Comparison of ENCODE assay signal across 8 cellular contexts in genomic region chr1:9615316-9616063, GRCh38. TPM values are rescaled to one million over a fixed set of nuclear protein-coding genes. Genes with fewer than 3 reads are reported as not detected.
DNase-seq lines count a peak whose midpoint lies in the region; ATAC-seq and TF ChIP-seq lines count a peak whose summit lies in the region.

No MANE protein-coding gene starts in this region.

- H3K4me3 Mint-ChIP-seq in progenitor cell of endocrine pancreas (ENCODE audit: low read depth), result no peak overlapping the region
- H3K4me3 Mint-ChIP-seq in mesothelial cell of epicardium, result no peak overlapping the region

- ATAC-seq in Right ventricle myocardium inferior, result peak; percentile 35
- ATAC-seq in HG03095 (IDR thresholded peaks at IDR 0.05; ENCODE audit: unreplicated experiment), result no peak

- DNase-seq in Right ventricle myocardium inferior (ENCODE audit: missing footprints), result no peak
- no peak for DNase-seq in cardiac septum (ENCODE audit: low spot score)
- peak; percentile 72 for DNase-seq in NCI-H510A treated with DMSO at 0.1 percent for 48 hours (lab: John Stamatoyannopoulos, UW)
- peak; percentile 42 for DNase-seq in activated T-cell treated with anti-CD3 and anti-CD28 coated beads for 4 hours
- peak; percentile 37 for DNase-seq in fibroblast of the aortic adventitia (ENCODE audit: low read depth)
- DNase-seq in progenitor cell of endocrine pancreas (ENCODE audit: low spot score, unreplicated experiment), result no peak
- no peak for DNase-seq in mesothelial cell of epicardium (ENCODE audit: low spot score in 2 of 2, unreplicated experiment in 2 of 2)

- H3K4me3 ChIP-seq in fibroblast of the aortic adventitia (ENCODE audit: low read depth, low read length), result no peak overlapping the region

- peaks cover 1% of the 10 kb centered on the region for H3K36me3 Mint-ChIP-seq in progenitor cell of endocrine pancreas (ENCODE audit: insufficient read depth)
- peaks cover 2% of the 10 kb centered on the region for H3K36me3 Mint-ChIP-seq in mesothelial cell of epicardium

- H3K9me3 Mint-ChIP-seq in progenitor cell of endocrine pancreas (ENCODE audit: low read depth), result no peaks in the 10 kb centered on the region
- no peaks in the 10 kb centered on the region for H3K9me3 Mint-ChIP-seq in mesothelial cell of epicardium

- H3K27me3 Mint-ChIP-seq in progenitor cell of endocrine pancreas (peaks cover 6% of the 10 kb centered on the region), mesothelial cell of epicardium (ENCODE audit: low read depth) (peaks cover 5% of the 10 kb centered on the region)

- no peak overlapping the region for H3K27ac Mint-ChIP-seq in progenitor cell of endocrine pancreas
- H3K27ac Mint-ChIP-seq in mesothelial cell of epicardium, result no peak overlapping the region

- intact Hi-C loops in Right ventricle myocardium inferior (cut with DNase I), result no loop called here
- intact Hi-C loops in cardiac septum (cut with DNase I), result no loop called here

- TF ChIP-seq CTCF in fibroblast of the aortic adventitia (IDR thresholded peaks at IDR 0.05; ENCODE audit: insufficient read depth, low read length) (peak; percentile 77), progenitor cell of endocrine pancreas (IDR thresholded peaks at IDR 0.05; ENCODE audit: unreplicated experiment) (peak; percentile 65), mesothelial cell of epicardium (IDR thresholded peaks at IDR 0.05; ENCODE audit: unreplicated experiment) (no peak)

- H3K4me1 Mint-ChIP-seq in progenitor cell of endocrine pancreas (ENCODE audit: low read depth), result no peaks in the 10 kb centered on the region
- no peaks in the 10 kb centered on the region for H3K4me1 Mint-ChIP-seq in mesothelial cell of epicardium

RNA-seq across cellular contexts. Expression of gene TMEM201, which starts 26.8 kb away (rescaled TPM):
- 17.4 TPM for total RNA-seq in Right ventricle myocardium inferior
- 19.0 TPM for total RNA-seq in cardiac septum
- total RNA-seq in fibroblast of the aortic adventitia (ENCODE audit: low replicate concordance), result 2.8 and 8.9 TPM in 2 replicates
- 24.5 and 24.6 TPM in 2 replicates for total RNA-seq in progenitor cell of endocrine pancreas
- total RNA-seq in mesothelial cell of epicardium, result 28.8 to 31.8 TPM (median 29.5 TPM) in 3 replicates

RNA-seq across cellular contexts. Expression of gene PIK3CD, which starts 36.0 kb away (rescaled TPM):
- 4.1 TPM for total RNA-seq in Right ventricle myocardium inferior
- total RNA-seq in cardiac septum, result 3.0 TPM
- total RNA-seq in fibroblast of the aortic adventitia (ENCODE audit: low replicate concordance), result 3.0 and 6.5 TPM in 2 replicates
- 13.7 and 15.7 TPM in 2 replicates for total RNA-seq in progenitor cell of endocrine pancreas
- 3.7 to 4.7 TPM (median 4.3 TPM) in 3 replicates for total RNA-seq in mesothelial cell of epicardium

Comparison
In these comparisons a context has a peak if more than half of its experiments do, and no peak if none do; other contexts are left out.
1. DNase-seq: peak in NCI-H510A treated with DMSO at 0.1 percent for 48 hours (single experiment), activated T-cell treated with anti-CD3 and anti-CD28 coated beads for 4 hours (single experiment) and fibroblast of the aortic adventitia (single experiment); none in Right ventricle myocardium inferior (single experiment), cardiac septum (single experiment), progenitor cell of endocrine pancreas (single experiment) and mesothelial cell of epicardium (0 of 2).